ENCODE assay signal across 12 cellular contexts in genomic region chr7:50637725-50638643, GRCh38.
"Had no signal": no experiment of that assay in that cellular context is flagged by ENCODE, and none has a peak within 500 bp of the region (broad histone marks: within the 10 kb centered on the region; RNA-seq: fewer than 3 reads in every experiment).

No MANE protein-coding gene starts in this region.

- H3K4me3 Mint-ChIP-seq: neural progenitor cell, type B pancreatic cell had no signal

- H3K27me3 Mint-ChIP-seq: type B pancreatic cell had no signal

- H3K9me3 Mint-ChIP-seq: activated naive CD4-positive, alpha-beta T cell treated with anti-CD3 and anti-CD28 coated beads, Interleukin-2, amount 50 U/mL, for 72 hours had no signal

- ATAC-seq: activated naive CD4-positive, alpha-beta T cell treated with anti-CD3 and anti-CD28 coated beads, Interleukin-2, amount 50 U/mL, for 72 hours; esophagus mucosa had no signal

- H3K27ac Mint-ChIP-seq: activated naive CD4-positive, alpha-beta T cell treated with anti-CD3 and anti-CD28 coated beads, Interleukin-2, amount 50 U/mL, for 72 hours; neural progenitor cell; type B pancreatic cell had no signal

- H3K36me3 Mint-ChIP-seq: activated naive CD4-positive, alpha-beta T cell treated with anti-CD3 and anti-CD28 coated beads, Interleukin-2, amount 50 U/mL, for 72 hours had no signal

- DNase-seq: activated CD4-positive, alpha-beta T cell treated with anti-CD3 and anti-CD28 coated beads, Interleukin-2, amount 50 U/mL, for 4 hours; activated CD4-positive, CD25-positive, alpha-beta regulatory T cell treated with anti-CD3 and anti-CD28 coated beads, Interleukin-2, amount 50 U/mL, for 72 hours; activated T-cell treated with anti-CD3 and anti-CD28 coated beads, Interleukin-2, amount 50 U/mL, for 1 hour; midbrain; ovary; sigmoid colon; stimulated activated CD4-positive, alpha-beta T cell treated with anti-CD3 and anti-CD28 coated beads, Interleukin-12 subunit alpha, Interleukin-12 subunit beta, amount 100 ng/mL, for 4 hours; stimulated activated naive CD4-positive, alpha-beta T cell treated with Interleukin-2 at 50 U/mL for 16 hours had no signal
